ENCODE assay signal across 1 cellular context in the genomic region with DNA sequence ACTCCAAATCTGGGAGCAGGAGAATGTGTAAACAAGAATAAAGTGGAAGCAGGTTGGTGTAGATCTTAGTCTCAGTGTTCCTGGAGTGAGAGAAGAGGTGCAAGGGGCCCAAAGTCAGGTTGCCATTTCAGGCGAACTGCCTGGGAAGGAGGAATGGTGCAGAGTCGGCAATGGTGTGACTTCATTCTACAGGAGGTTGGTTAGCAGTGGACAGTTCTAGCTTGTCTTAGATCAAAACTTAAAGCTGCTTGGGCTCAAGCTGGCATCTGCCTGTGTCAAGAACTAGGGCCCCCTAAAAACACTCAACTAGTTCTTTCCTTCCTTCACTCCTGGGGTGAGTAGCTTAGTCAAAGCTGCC.
TF ChIP-seq lines count a peak whose summit lies in the region.

No MANE protein-coding gene starts in this region.

TF ChIP-seq in WTC11, 78 proteins besides CTCF, POLR2A, EP300 and RAD21 (continued from another document):
- TF ChIP-seq PRDM15 (CRISPR knock-in tag; IDR thresholded peaks at IDR 0.05) (no peak), ZNF121 (CRISPR knock-in tag; IDR thresholded peaks at IDR 0.05) (no peak), SMAD4 (CRISPR knock-in tag; IDR thresholded peaks at IDR 0.05) (no peak), JUN (CRISPR knock-in tag; IDR thresholded peaks at IDR 0.05) (no peak), ZNF416 (CRISPR knock-in tag; IDR thresholded peaks at IDR 0.05) (no peak), NR2C2 (CRISPR knock-in tag; IDR thresholded peaks at IDR 0.05) (no peak)
- TF ChIP-seq, protein P1, sequence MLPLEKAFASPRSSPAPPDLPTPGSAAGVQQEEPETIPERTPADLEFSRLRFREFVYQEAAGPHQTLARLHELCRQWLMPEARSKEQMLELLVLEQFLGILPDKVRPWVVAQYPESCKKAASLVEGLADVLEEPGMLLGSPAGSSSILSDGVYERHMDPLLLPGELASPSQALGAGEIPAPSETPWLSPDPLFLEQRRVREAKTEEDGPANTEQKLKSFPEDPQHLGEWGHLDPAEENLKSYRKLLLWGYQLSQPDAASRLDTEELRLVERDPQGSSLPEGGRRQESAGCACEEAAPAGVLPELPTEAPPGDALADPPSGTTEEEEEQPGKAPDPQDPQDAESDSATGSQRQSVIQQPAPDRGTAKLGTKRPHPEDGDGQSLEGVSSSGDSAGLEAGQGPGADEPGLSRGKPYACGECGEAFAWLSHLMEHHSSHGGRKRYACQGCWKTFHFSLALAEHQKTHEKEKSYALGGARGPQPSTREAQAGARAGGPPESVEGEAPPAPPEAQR (CRISPR knock-in tag; IDR thresholded peaks at IDR 0.05), result no peak
